1 cellular context compared by ENCODE assay signal in the genomic region with DNA sequence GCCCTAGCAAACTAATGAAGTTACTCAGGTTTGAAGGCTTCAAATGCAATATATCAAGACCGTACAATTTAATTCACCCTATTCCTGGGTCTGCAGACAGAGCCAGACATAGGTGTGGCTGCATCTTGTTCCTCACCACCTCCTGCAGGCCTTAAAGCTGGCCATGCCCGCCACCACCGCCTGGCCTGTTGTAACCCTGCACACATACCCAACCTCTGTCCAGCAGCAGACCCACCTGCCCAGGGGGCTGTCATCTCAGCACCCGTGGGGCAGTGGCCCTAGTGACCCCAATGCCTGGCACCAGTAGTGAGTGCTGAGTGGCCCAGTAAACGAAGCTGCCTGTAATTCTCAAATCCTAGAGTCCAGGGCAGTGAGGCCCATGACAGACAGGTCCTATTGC.
A peak's percentile ranks its signal among the peaks of the same experiment; 100 is the strongest.
TF ChIP-seq lines count a peak whose summit lies in the region.

No MANE protein-coding gene starts in this region.

TF ChIP-seq in HepG2, 621 proteins besides CTCF, POLR2A, EP300 and RAD21:
- TF ChIP-seq, protein P1, sequence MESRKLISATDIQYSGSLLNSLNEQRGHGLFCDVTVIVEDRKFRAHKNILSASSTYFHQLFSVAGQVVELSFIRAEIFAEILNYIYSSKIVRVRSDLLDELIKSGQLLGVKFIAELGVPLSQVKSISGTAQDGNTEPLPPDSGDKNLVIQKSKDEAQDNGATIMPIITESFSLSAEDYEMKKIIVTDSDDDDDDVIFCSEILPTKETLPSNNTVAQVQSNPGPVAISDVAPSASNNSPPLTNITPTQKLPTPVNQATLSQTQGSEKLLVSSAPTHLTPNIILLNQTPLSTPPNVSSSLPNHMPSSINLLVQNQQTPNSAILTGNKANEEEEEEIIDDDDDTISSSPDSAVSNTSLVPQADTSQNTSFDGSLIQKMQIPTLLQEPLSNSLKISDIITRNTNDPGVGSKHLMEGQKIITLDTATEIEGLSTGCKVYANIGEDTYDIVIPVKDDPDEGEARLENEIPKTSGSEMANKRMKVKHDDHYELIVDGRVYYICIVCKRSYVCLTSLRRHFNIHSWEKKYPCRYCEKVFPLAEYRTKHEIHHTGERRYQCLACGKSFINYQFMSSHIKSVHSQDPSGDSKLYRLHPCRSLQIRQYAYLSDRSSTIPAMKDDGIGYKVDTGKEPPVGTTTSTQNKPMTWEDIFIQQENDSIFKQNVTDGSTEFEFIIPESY (CRISPR knock-in tag; IDR thresholded peaks at IDR 0.05), result peak; percentile 96
- TF ChIP-seq PRPF4 (IDR thresholded peaks at IDR 0.05; ENCODE audit: low read depth, low read length, poor library complexity, severe bottlenecking), result no peak
